Comparison of ENCODE assay signal across 18 cellular contexts in the genomic region with DNA sequence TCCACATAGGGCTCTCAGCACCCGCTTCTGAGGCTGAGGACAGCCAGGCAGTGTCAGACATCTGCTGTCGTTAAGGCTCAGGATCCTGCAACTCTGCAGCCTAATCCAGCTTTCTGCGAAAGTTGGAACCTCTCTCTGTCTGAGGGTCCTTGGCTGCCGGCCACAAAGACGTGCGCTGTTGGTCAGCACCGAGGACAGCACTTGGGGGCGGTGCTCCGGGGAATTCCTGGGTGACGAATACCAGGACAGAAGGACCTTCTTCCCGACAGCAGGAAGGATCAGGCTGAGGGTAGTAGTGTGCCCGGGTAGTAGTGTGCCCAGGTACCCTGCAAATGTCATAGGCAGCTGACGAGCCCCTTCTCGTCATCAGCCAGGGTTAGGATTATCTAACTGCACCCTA. TPM values are rescaled to one million over a fixed set of nuclear protein-coding genes. Genes with fewer than 3 reads are reported as not detected.
DNase-seq lines count a peak whose midpoint lies in the region; ATAC-seq and TF ChIP-seq lines count a peak whose summit lies in the region.
"Had no signal": no experiment of that assay in that cellular context is flagged by ENCODE, and none has a peak within 500 bp of the region (broad histone marks: within the 10 kb centered on the region; RNA-seq: fewer than 3 reads in every experiment).

No MANE protein-coding gene starts in this region.

- H3K4me3 ChIP-seq in SK-N-SH (ENCODE audit: low read depth in 2 of 2, low read length in 1 of 2) (no peak overlapping the region), hepatocyte (no peak overlapping the region), ovary (no peak overlapping the region)
- H3K4me3 ChIP-seq: SJCRH30, uterus had no signal

- TF ChIP-seq EP300 in SK-N-SH (IDR thresholded peaks at IDR 0.05; ENCODE audit: borderline replicate concordance in 1 of 2, low read depth in 1 of 2, low read length in 1 of 2) (no peak), ovary (IDR thresholded peaks at IDR 0.05) (no peak)

- no peaks in the 10 kb centered on the region for H4K20me1 ChIP-seq in SK-N-SH (ENCODE audit: insufficient read depth)
- no peaks in the 10 kb centered on the region for H4K20me1 ChIP-seq in hepatocyte (ENCODE audit: insufficient read depth, poor library complexity, severe bottlenecking)

- no peak for TF ChIP-seq POLR2A in ovary (IDR thresholded peaks at IDR 0.05)

- intact Hi-C loops in ovary (cut with DNase I), result loop anchor here in 1 of 4 donors (5.0 kb wide), 1 partner anchor 1054 kb away; no protein-coding TSS in a partner anchor

- H3K9me3 ChIP-seq in SK-N-SH (no peaks in the 10 kb centered on the region), hepatocyte (ENCODE audit: low read depth) (no peaks in the 10 kb centered on the region), ovary (no peaks in the 10 kb centered on the region)
- H3K9me3 ChIP-seq: SJCRH30, uterus had no signal

- H3K27me3 ChIP-seq in SK-N-SH (ENCODE audit: insufficient read depth) (peaks cover 13% of the 10 kb centered on the region; the same call in 1 of the 2 replicates), hepatocyte (peaks cover 13% of the 10 kb centered on the region), ovary (no peaks in the 10 kb centered on the region)
- H3K27me3 ChIP-seq: brain microvascular endothelial cell, SJCRH30, uterus had no signal

- no peak for ATAC-seq in SK-N-SH treated with all-trans-retinoic acid at 6 μM for 48 hours

- 9% methylated on average over 8 of the region's 14 CpGs for WGBS in SK-N-SH (ENCODE audit: low lambda C conversion rate)
- 13% methylated on average over 14 of the region's 14 CpGs for WGBS in hepatocyte (ENCODE audit: low lambda C conversion rate, missing lambda C conversion rate)
- 4 to 9% (median 6%) methylated on average over 14 of the region's 14 CpGs for WGBS in ovary, 3 donors

- H2AFZ ChIP-seq in SK-N-SH (ENCODE audit: low read depth), result no peak overlapping the region
- H2AFZ ChIP-seq in hepatocyte, result no peak overlapping the region

- H3K36me3 ChIP-seq in SK-N-SH (replicated peaks in 1 of 2; ENCODE audit: control insufficient read depth in 1 of 2, insufficient read depth in 2 of 2, low read length in 1 of 2), result no peaks in the 10 kb centered on the region
- H3K36me3 ChIP-seq in hepatocyte (replicated peaks; ENCODE audit: insufficient read depth, low read depth), result no peaks in the 10 kb centered on the region
- H3K36me3 ChIP-seq in ovary, result no peaks in the 10 kb centered on the region
- H3K36me3 ChIP-seq: brain microvascular endothelial cell, SJCRH30, uterus had no signal

- H3K79me2 ChIP-seq in SK-N-SH (ENCODE audit: insufficient read depth), result no peaks in the 10 kb centered on the region
- H3K79me2 ChIP-seq in hepatocyte, result no peaks in the 10 kb centered on the region

- H3F3A ChIP-seq in SK-N-SH (replicated peaks; ENCODE audit: insufficient read depth), result no peaks in the 10 kb centered on the region

- POLR2A ChIA-PET in SK-N-SH (lab: Yijun Ruan, JAX), result no interaction called here

- H3K27ac ChIP-seq in SK-N-SH (ENCODE audit: low read depth in 2 of 2, low read length in 1 of 2) (no peak overlapping the region), hepatocyte (no peak overlapping the region), ovary (no peak overlapping the region)
- H3K27ac ChIP-seq: brain microvascular endothelial cell, SJCRH30, uterus had no signal

- H3K4me2 ChIP-seq in SK-N-SH (no peak overlapping the region), hepatocyte (no peak overlapping the region)

- no peak for DNase-seq in SK-N-SH
- DNase-seq in RKO (ENCODE audit: low spot score), result peak; percentile 23
- peak; percentile 64 for DNase-seq in hepatocyte (ENCODE audit: low spot score)
- DNase-seq in renal cortical epithelial cell (ENCODE audit: low read depth), result peak; percentile 7
- no peak for DNase-seq in T-helper 1 cell
- no peak for DNase-seq in cortex of kidney (lab: John Stamatoyannopoulos, UW)
- DNase-seq in ovary, result no peak
- DNase-seq: activated CD4-positive, alpha-beta T cell treated with anti-CD3 and anti-CD28 coated beads, Interleukin-2, amount 10 ng/mL, durations not matched to agents 24 days and 14 days; activated naive CD4-positive, alpha-beta T cell treated with anti-CD3 and anti-CD28 coated beads for 36 hours; brain microvascular endothelial cell; CD4-positive, CD25-positive, alpha-beta regulatory T cell; naive B cell; NCI-H1694; uterus had no signal

- no peaks in the 10 kb centered on the region for H3K4me1 ChIP-seq in SK-N-SH (ENCODE audit: control insufficient read depth in 1 of 2, insufficient read depth in 2 of 2, low read depth in 1 of 2, low read length in 1 of 2)
- H3K4me1 ChIP-seq in hepatocyte (ENCODE audit: insufficient read depth), result no peaks in the 10 kb centered on the region
- no peaks in the 10 kb centered on the region for H3K4me1 ChIP-seq in ovary (ENCODE audit: insufficient read depth)
- H3K4me1 ChIP-seq: SJCRH30, uterus had no signal

- CTCF ChIA-PET in SK-N-SH (lab: Yijun Ruan, JAX), result interaction anchor here (3.9 kb wide), 1 partner anchor 9 kb away, joined by 23 read pairs; no protein-coding TSS in a partner anchor

- TF ChIP-seq CTCF in SK-N-SH (IDR thresholded peaks at IDR 0.05), result no peak
- TF ChIP-seq CTCF in hepatocyte (IDR thresholded peaks at IDR 0.05; ENCODE audit: poor library complexity), result no peak
- no peak for TF ChIP-seq CTCF in ovary (IDR thresholded peaks at IDR 0.05)

- H3K9me2 ChIP-seq in SK-N-SH (no peaks in the 10 kb centered on the region), hepatocyte (replicated peaks; ENCODE audit: insufficient read depth) (no peaks in the 10 kb centered on the region)

- H3K9ac ChIP-seq in SK-N-SH, result no peak overlapping the region

- no peak for TF ChIP-seq RAD21 in SK-N-SH (IDR thresholded peaks at IDR 0.05; ENCODE audit: low read length)

TF ChIP-seq in SK-N-SH, 30 proteins besides CTCF, POLR2A, EP300 and RAD21:
- TF ChIP-seq, protein P1, sequence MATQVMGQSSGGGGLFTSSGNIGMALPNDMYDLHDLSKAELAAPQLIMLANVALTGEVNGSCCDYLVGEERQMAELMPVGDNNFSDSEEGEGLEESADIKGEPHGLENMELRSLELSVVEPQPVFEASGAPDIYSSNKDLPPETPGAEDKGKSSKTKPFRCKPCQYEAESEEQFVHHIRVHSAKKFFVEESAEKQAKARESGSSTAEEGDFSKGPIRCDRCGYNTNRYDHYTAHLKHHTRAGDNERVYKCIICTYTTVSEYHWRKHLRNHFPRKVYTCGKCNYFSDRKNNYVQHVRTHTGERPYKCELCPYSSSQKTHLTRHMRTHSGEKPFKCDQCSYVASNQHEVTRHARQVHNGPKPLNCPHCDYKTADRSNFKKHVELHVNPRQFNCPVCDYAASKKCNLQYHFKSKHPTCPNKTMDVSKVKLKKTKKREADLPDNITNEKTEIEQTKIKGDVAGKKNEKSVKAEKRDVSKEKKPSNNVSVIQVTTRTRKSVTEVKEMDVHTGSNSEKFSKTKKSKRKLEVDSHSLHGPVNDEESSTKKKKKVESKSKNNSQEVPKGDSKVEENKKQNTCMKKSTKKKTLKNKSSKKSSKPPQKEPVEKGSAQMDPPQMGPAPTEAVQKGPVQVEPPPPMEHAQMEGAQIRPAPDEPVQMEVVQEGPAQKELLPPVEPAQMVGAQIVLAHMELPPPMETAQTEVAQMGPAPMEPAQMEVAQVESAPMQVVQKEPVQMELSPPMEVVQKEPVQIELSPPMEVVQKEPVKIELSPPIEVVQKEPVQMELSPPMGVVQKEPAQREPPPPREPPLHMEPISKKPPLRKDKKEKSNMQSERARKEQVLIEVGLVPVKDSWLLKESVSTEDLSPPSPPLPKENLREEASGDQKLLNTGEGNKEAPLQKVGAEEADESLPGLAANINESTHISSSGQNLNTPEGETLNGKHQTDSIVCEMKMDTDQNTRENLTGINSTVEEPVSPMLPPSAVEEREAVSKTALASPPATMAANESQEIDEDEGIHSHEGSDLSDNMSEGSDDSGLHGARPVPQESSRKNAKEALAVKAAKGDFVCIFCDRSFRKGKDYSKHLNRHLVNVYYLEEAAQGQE (IDR thresholded peaks at IDR 0.05; ENCODE audit: low read depth, low read length), result peak; percentile 95
- TF ChIP-seq GATA2 (CRISPR knock-in tag; IDR thresholded peaks at IDR 0.05), result no peak

TF ChIP-seq in SK-N-SH treated with all-trans-retinoic acid at 6 μM for 48 hours, 23 proteins besides CTCF, POLR2A, EP300 and RAD21 (continues in another document):
- no peak for TF ChIP-seq RARB (CRISPR knock-in tag; IDR thresholded peaks at IDR 0.05)
- TF ChIP-seq ZNF8 (CRISPR knock-in tag; IDR thresholded peaks at IDR 0.05), result no peak
- no peak for TF ChIP-seq ZC3H10 (CRISPR knock-in tag; IDR thresholded peaks at IDR 0.05)
- TF ChIP-seq PPARA (CRISPR knock-in tag; IDR thresholded peaks at IDR 0.05; ENCODE audit: borderline replicate concordance), result no peak
- TF ChIP-seq, protein P2, sequence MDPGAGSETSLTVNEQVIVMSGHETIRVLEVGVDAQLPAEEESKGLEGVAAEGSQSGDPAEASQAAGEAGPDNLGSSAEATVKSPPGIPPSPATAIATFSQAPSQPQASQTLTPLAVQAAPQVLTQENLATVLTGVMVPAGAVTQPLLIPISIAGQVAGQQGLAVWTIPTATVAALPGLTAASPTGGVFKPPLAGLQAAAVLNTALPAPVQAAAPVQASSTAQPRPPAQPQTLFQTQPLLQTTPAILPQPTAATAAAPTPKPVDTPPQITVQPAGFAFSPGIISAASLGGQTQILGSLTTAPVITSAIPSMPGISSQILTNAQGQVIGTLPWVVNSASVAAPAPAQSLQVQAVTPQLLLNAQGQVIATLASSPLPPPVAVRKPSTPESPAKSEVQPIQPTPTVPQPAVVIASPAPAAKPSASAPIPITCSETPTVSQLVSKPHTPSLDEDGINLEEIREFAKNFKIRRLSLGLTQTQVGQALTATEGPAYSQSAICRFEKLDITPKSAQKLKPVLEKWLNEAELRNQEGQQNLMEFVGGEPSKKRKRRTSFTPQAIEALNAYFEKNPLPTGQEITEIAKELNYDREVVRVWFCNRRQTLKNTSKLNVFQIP (CRISPR knock-in tag; IDR thresholded peaks at IDR 0.05; ENCODE audit: borderline replicate concordance, low read depth), result no peak
- no peak for TF ChIP-seq CSDC2 (CRISPR knock-in tag; IDR thresholded peaks at IDR 0.05)
- no peak for TF ChIP-seq ISL1 (CRISPR knock-in tag; IDR thresholded peaks at IDR 0.05)

RNA-seq across cellular contexts. Expression of a gene that starts 16.0 kb away (rescaled TPM):
- polyA plus RNA-seq in SK-N-SH (2012; rRNA removed), result not detected in 2 replicates
- polyA plus RNA-seq in SK-N-SH (2012; cell fraction: cytosol; rRNA removed), result 0.01 TPM in 1 of 2 replicates, not detected in the other
- polyA plus RNA-seq in SK-N-SH (2012; cell fraction: nucleus; rRNA removed), result not detected in 2 replicates
- total RNA-seq in hepatocyte, result 2.2 and 2.7 TPM in 2 replicates
- 1.4 and 1.5 TPM in 2 replicates for polyA plus RNA-seq in hepatocyte
- total RNA-seq in renal cortical epithelial cell, result under 0.01 and 2.0 TPM in 2 replicates
- total RNA-seq in ovary, result 1 to 10 TPM in 4 of 7 donors, under 1 TPM in 3; 0.60 to 5.2 (median 1.3) TPM
- 1 to 10 TPM in 1 of 2 donors, under 1 TPM in 1; 0.92 to 2.3 TPM for polyA plus RNA-seq in ovary
- total RNA-seq: A172; activated naive CD4-positive, alpha-beta T cell treated with anti-CD3 and anti-CD28 coated beads for 36 hours; H4; SJCRH30 had no signal

Comparison
In these comparisons a context has a peak if more than half of its experiments do, and no peak if none do; other contexts are left out.
1. DNase-seq: peak in RKO (single experiment), hepatocyte (single experiment) and renal cortical epithelial cell (single experiment); none in SK-N-SH (single experiment), T-helper 1 cell (0 of 5), cortex of kidney (single experiment) and ovary (0 of 5).